Comparison of ENCODE assay signal across 12 cellular contexts in genomic region chr3:141294300-141294699, GRCh38.
A peak's percentile ranks its signal among the peaks of the same experiment; 100 is the strongest.
DNase-seq lines count a peak whose midpoint lies in the region; ATAC-seq, FAIRE-seq and TF ChIP-seq lines count a peak whose summit lies in the region.
"Had no signal": no experiment of that assay in that cellular context is flagged by ENCODE, and none has a peak within 500 bp of the region (broad histone marks: within the 10 kb centered on the region; RNA-seq: fewer than 3 reads in every experiment).

No MANE protein-coding gene starts in this region.

- H3K9me3 ChIP-seq in heart left ventricle (no peaks in the 10 kb centered on the region), astrocyte (ENCODE audit: insufficient read depth, low read depth, low read length) (no peaks in the 10 kb centered on the region), upper lobe of left lung (no peaks in the 10 kb centered on the region)
- H3K9me3 ChIP-seq: Caco-2 had no signal

- no peaks in the 10 kb centered on the region for H4K20me1 ChIP-seq in astrocyte (ENCODE audit: insufficient read depth, low read length)

- intact Hi-C loops in heart left ventricle (cut with DNase I) (no loop called here), left ventricle myocardium superior (cut with micrococcal nuclease) (no loop called here)

- H3K9ac ChIP-seq in astrocyte (ENCODE audit: low read length), result peak overlapping the region; percentile 46

- no peak for DNase-seq in heart left ventricle
- no peak for DNase-seq in left ventricle myocardium superior
- DNase-seq in astrocyte (ENCODE audit: low read depth), result no peak
- DNase-seq in mesothelial cell of epicardium (ENCODE audit: low spot score in 2 of 2, unreplicated experiment in 2 of 2), result no peak
- no peak for DNase-seq in upper lobe of left lung
- DNase-seq in NCI-H2227 (lab: John Stamatoyannopoulos, UW; ENCODE audit: unreplicated experiment), result no peak
- no peak for DNase-seq in kidney tubule cell (ENCODE audit: low spot score)
- DNase-seq in SKM-1 (lab: John Stamatoyannopoulos, UW; ENCODE audit: unreplicated experiment), result no peak
- DNase-seq: Caco-2, cerebellar nuclear complex, NCI-H2171 had no signal

- peak overlapping the region; percentile 60 for H3K27ac Mint-ChIP-seq in astrocyte (ENCODE audit: unreplicated experiment)
- H3K27ac Mint-ChIP-seq in mesothelial cell of epicardium, result peak overlapping the region; percentile 37

- ATAC-seq in heart left ventricle, result no peak
- ATAC-seq in left ventricle myocardium superior, result no peak
- peak in 1 of 2 donors; percentile 42 for ATAC-seq in upper lobe of left lung (ENCODE audit: low FRiP score in 2 of 2)

- H3K4me1 Mint-ChIP-seq in astrocyte (ENCODE audit: low read depth, unreplicated experiment) (peaks cover 21% of the 10 kb centered on the region), mesothelial cell of epicardium (peaks cover 24% of the 10 kb centered on the region)

- peak overlapping the region in 11 of 12 donors; percentile 5 to 67 (median 40) for H3K27ac ChIP-seq in heart left ventricle
- peak overlapping the region; percentile 59 for H3K27ac ChIP-seq in astrocyte (ENCODE audit: low read depth, low read length)
- peak overlapping the region in 3 of 4 donors; percentile 21 to 47 (median 43) for H3K27ac ChIP-seq in upper lobe of left lung

- TF ChIP-seq EP300 in upper lobe of left lung (IDR thresholded peaks at IDR 0.05), result no peak

- peaks cover 0 to 39% (median 25%) of the 10 kb centered on the region in 12 donors for H3K4me1 ChIP-seq in heart left ventricle
- peaks cover 2% of the 10 kb centered on the region for H3K4me1 ChIP-seq in astrocyte (ENCODE audit: insufficient read depth, low read length)
- H3K4me1 ChIP-seq in upper lobe of left lung, result peaks cover 3 to 8% (median 7%) of the 10 kb centered on the region in 4 donors
- H3K4me1 ChIP-seq: Caco-2 had no signal

- TF ChIP-seq CTCF in heart left ventricle (IDR thresholded peaks at IDR 0.05) (no peak), astrocyte (IDR thresholded peaks at IDR 0.05; ENCODE audit: insufficient read depth, low read depth, low read length) (no peak), mesothelial cell of epicardium (IDR thresholded peaks at IDR 0.05; ENCODE audit: unreplicated experiment) (no peak), upper lobe of left lung (IDR thresholded peaks at IDR 0.05) (no peak)

- peak overlapping the region in 11 of 12 donors; percentile 8 to 58 (median 39) for H3K4me3 ChIP-seq in heart left ventricle
- H3K4me3 ChIP-seq in astrocyte (ENCODE audit: insufficient read depth, low read depth, low read length), result peak overlapping the region; percentile 14
- peak overlapping the region in 3 of 4 donors; percentile 15 to 39 (median 35) for H3K4me3 ChIP-seq in upper lobe of left lung

- H3K36me3 Mint-ChIP-seq in astrocyte (ENCODE audit: low read depth, unreplicated experiment) (peaks cover 8% of the 10 kb centered on the region), mesothelial cell of epicardium (peaks cover 23% of the 10 kb centered on the region)

- H3K4me3 Mint-ChIP-seq in astrocyte (ENCODE audit: unreplicated experiment), result no peak overlapping the region
- no peak overlapping the region for H3K4me3 Mint-ChIP-seq in mesothelial cell of epicardium

- peak overlapping the region; percentile 68 for H3K4me2 ChIP-seq in astrocyte (ENCODE audit: low read length)

- TF ChIP-seq POLR2A in heart left ventricle (IDR thresholded peaks at IDR 0.05), result no peak
- no peak for TF ChIP-seq POLR2A in upper lobe of left lung (IDR thresholded peaks at IDR 0.05)

- peaks cover 1% of the 10 kb centered on the region for H3K9me3 Mint-ChIP-seq in astrocyte (ENCODE audit: unreplicated experiment)
- H3K9me3 Mint-ChIP-seq in mesothelial cell of epicardium, result peaks cover 12% of the 10 kb centered on the region

- H3K27me3 ChIP-seq in heart left ventricle, result no peaks in the 10 kb centered on the region
- H3K27me3 ChIP-seq in astrocyte (ENCODE audit: insufficient read depth, low read length), result no peaks in the 10 kb centered on the region
- H3K27me3 ChIP-seq in upper lobe of left lung, result no peaks in the 10 kb centered on the region

- H3K27me3 Mint-ChIP-seq in astrocyte (ENCODE audit: low read depth, unreplicated experiment) (no peaks in the 10 kb centered on the region), mesothelial cell of epicardium (ENCODE audit: low read depth) (no peaks in the 10 kb centered on the region)

- peaks cover 0 to 10% (median under 1%) of the 10 kb centered on the region in 9 donors for H3K36me3 ChIP-seq in heart left ventricle
- no peaks in the 10 kb centered on the region for H3K36me3 ChIP-seq in astrocyte (ENCODE audit: insufficient read depth, low read length)
- H3K36me3 ChIP-seq in upper lobe of left lung, result peaks cover 0 to 3% (median 0%) of the 10 kb centered on the region in 4 donors

- WGBS in heart left ventricle, 4 donors, result 32 to 48% (median 38%) methylated on average over 3 of the region's 3 CpGs
- 19 to 26% methylated on average over 3 of the region's 3 CpGs for WGBS in upper lobe of left lung, 2 donors

- H2AFZ ChIP-seq in astrocyte (ENCODE audit: low read depth, low read length), result no peak overlapping the region

- no peak for FAIRE-seq in astrocyte (lab: Jason Lieb, UNC)
- FAIRE-seq: TTC549 had no signal

- no peaks in the 10 kb centered on the region for H3K79me2 ChIP-seq in astrocyte (ENCODE audit: insufficient read depth, low read length)
